8 cellular contexts compared by ENCODE assay signal in the genomic region with DNA sequence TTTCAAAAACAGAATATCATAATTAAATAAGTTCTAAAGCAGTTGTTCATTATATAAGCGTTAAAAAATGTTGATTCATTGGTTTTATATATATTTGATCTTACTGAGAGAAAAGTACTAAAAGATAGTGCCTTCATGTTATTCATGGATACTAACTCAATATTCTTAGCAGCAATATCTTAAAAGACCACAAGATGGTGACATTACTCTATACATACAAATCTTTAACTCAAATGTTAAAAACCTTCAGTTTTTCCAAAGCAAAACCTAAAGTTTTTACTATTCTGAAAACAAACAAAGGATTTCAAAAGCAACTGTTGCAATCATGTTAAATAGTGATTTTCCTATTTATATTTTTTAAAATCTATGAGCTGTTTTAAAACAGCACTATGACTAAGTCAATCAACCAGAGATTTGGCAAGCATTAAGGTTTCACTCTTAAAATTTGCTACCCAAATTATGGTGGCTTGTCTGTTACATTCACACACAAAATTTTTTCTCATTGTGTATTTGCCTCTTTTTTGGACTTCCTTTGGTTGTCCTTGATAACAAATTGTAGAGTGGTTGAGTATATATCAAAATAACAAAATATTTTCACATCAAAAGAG. TPM values are rescaled to one million over a fixed set of nuclear protein-coding genes. Genes with fewer than 3 reads are reported as not detected.
DNase-seq lines count a peak whose midpoint lies in the region; ATAC-seq, FAIRE-seq and TF ChIP-seq lines count a peak whose summit lies in the region.

No MANE protein-coding gene starts in this region.

- DNase-seq in CD4-positive, alpha-beta T cell = no peak
- DNase-seq in NCI-H748 treated with DMSO at 0.1 percent for 48 hours (lab: John Stamatoyannopoulos, UW) = peak; percentile 26
- no peak for DNase-seq in retinal pigment epithelial cell (ENCODE audit: low read depth)
- no peak for DNase-seq in sciatic nerve (ENCODE audit: low spot score)
- DNase-seq in CD4-positive, alpha-beta memory T cell = no peak
- DNase-seq in HTR-8/SVneo (ENCODE audit: insufficient read length, low spot score) = no peak

- POLR2A ChIA-PET in CD4-positive, alpha-beta T cell (lab: Charles Lee) = no interaction called here
- POLR2A ChIA-PET in CD4-positive, alpha-beta memory T cell (lab: Charles Lee; ENCODE audit: partially characterized antibody) = no interaction called here

- H3K27ac Mint-ChIP-seq in CD4-positive, alpha-beta T cell = no peak overlapping the region
- H3K27ac Mint-ChIP-seq in CD4-positive, alpha-beta memory T cell = no peak overlapping the region

- H3K27me3 Mint-ChIP-seq in CD4-positive, alpha-beta T cell = no peaks in the 10 kb centered on the region
- peaks cover 0 to 3% of the 10 kb centered on the region in 2 donors for H3K27me3 Mint-ChIP-seq in CD4-positive, alpha-beta memory T cell

- no peaks in the 10 kb centered on the region for H3K36me3 Mint-ChIP-seq in CD4-positive, alpha-beta T cell (ENCODE audit: low read depth)
- H3K36me3 Mint-ChIP-seq in CD4-positive, alpha-beta memory T cell = no peaks in the 10 kb centered on the region

- H3K4me1 ChIP-seq in CD4-positive, alpha-beta memory T cell (ENCODE audit: insufficient read depth, low read length) = no peaks in the 10 kb centered on the region

- H3K27me3 ChIP-seq in CD4-positive, alpha-beta T cell (ENCODE audit: control insufficient read depth, insufficient read depth, low read length) = no peaks in the 10 kb centered on the region
- no peaks in the 10 kb centered on the region for H3K27me3 ChIP-seq in CD4-positive, alpha-beta memory T cell (ENCODE audit: insufficient read depth, low read length)

- H3K36me3 ChIP-seq in CD4-positive, alpha-beta memory T cell (ENCODE audit: insufficient read depth, low read length) = no peaks in the 10 kb centered on the region

- H3K9me3 ChIP-seq in CD4-positive, alpha-beta T cell (ENCODE audit: control insufficient read depth, low read length) = no peaks in the 10 kb centered on the region
- no peaks in the 10 kb centered on the region for H3K9me3 ChIP-seq in CD4-positive, alpha-beta memory T cell (ENCODE audit: control insufficient read depth in 1 of 2, low read length in 2 of 2)

- no peak overlapping the region for H3K4me3 Mint-ChIP-seq in CD4-positive, alpha-beta T cell
- H3K4me3 Mint-ChIP-seq in CD4-positive, alpha-beta memory T cell = no peak overlapping the region

- peak; percentile 13 for TF ChIP-seq CTCF in CD4-positive, alpha-beta T cell (IDR thresholded peaks at IDR 0.05)
- TF ChIP-seq CTCF in retinal pigment epithelial cell (conservative IDR thresholded peaks at IDR 0.05; ENCODE audit: low read depth, low read length) = peak; percentile 47

- CTCF ChIA-PET in CD4-positive, alpha-beta T cell (lab: Charles Lee) = no interaction called here
- CTCF ChIA-PET in CD4-positive, alpha-beta memory T cell (lab: Charles Lee; ENCODE audit: partially characterized antibody) = no interaction called here

- no peak overlapping the region for H3K27ac ChIP-seq in CD4-positive, alpha-beta T cell (ENCODE audit: low read depth, low read length)
- H3K27ac ChIP-seq in CD4-positive, alpha-beta memory T cell (ENCODE audit: low read depth, low read length) = no peak overlapping the region

- no peak for FAIRE-seq in HTR-8/SVneo (lab: Jason Lieb, UNC)

- H3K9me3 Mint-ChIP-seq in CD4-positive, alpha-beta T cell = no peaks in the 10 kb centered on the region
- H3K9me3 Mint-ChIP-seq in CD4-positive, alpha-beta memory T cell = no peaks in the 10 kb centered on the region

- no peak overlapping the region for H3K4me3 ChIP-seq in retinal pigment epithelial cell (ENCODE audit: low read length)
- no peak overlapping the region for H3K4me3 ChIP-seq in CD4-positive, alpha-beta memory T cell (ENCODE audit: low read length in 2 of 2)

- no peak for ATAC-seq in CD4-positive, alpha-beta T cell (ENCODE audit: poor library complexity)
- peak; percentile 60 for ATAC-seq in GM21786 (IDR thresholded peaks at IDR 0.05; ENCODE audit: unreplicated experiment)
- ATAC-seq in esophagus mucosa = peak; percentile 36
- no peak for ATAC-seq in sciatic nerve

- no peaks in the 10 kb centered on the region for H3K4me1 Mint-ChIP-seq in CD4-positive, alpha-beta T cell (ENCODE audit: low read depth)
- no peaks in the 10 kb centered on the region for H3K4me1 Mint-ChIP-seq in CD4-positive, alpha-beta memory T cell

- intact Hi-C loops in CD4-positive, alpha-beta T cell (cut with DNase I, micrococcal nuclease) = loop anchor here (2.0 to 5.0 kb wide), 2 partner anchors 1047 kb away; no protein-coding TSS in a partner anchor
- intact Hi-C loops in sciatic nerve (cut with DNase I) = no loop called here
- intact Hi-C loops in CD4-positive, alpha-beta memory T cell (cut with micrococcal nuclease) = loop anchor here (5.0 kb wide), 1 partner anchor 1047 kb away; no protein-coding TSS in a partner anchor

RNA-seq across cellular contexts. Expression of a gene that starts 50.1 kb away (rescaled TPM):
- total RNA-seq in CD4-positive, alpha-beta T cell = not detected
- total RNA-seq in esophagus mucosa (0.40 TPM), sciatic nerve (10.1 TPM)
- total RNA-seq in CD4-positive, alpha-beta memory T cell = not detected
- polyA plus RNA-seq in CD4-positive, alpha-beta memory T cell = not detected

Comparison
In these comparisons a context has a peak if more than half of its experiments do, and no peak if none do; other contexts are left out.
1. ATAC-seq: peak in GM21786 (single experiment) and esophagus mucosa (single experiment); none in CD4-positive, alpha-beta T cell (single experiment) and sciatic nerve (single experiment).